In the genomic region with DNA sequence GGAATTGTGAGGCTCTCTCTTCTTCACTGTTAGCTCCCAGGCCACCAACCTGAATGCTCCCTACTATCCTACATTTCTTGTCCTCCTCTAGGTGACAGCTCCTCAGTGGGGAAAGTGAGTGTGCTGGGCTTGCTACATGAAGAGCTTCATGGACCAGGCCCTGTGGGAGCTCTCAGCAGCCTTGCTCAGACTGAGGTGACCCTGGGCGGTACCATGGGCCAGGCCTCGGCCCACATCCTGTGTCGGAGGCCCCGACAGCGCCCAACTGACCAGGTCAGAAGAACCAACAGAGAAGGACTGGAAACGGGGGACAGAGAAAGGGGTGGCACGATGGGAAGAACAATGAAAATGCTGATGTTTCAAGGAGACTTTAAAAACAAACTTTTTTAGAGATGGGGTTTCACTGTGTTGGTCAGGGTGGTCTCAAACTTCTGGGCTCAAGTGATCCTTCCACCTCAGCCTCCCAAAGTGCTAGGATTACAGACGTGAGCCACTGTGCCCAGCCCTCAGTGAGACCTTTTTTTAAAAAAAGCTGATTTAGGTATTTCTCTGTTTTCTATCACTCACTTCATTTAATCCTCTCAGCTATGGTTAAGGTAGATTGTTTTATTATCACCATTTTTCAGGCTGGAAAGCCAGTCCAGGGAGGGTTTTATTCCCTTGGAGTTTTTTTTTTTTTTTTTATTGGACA, we compare ENCODE assay signal across 24 cellular contexts. TPM values are rescaled to one million over a fixed set of nuclear protein-coding genes. Genes with fewer than 3 reads are reported as not detected.
DNase-seq lines count a peak whose midpoint lies in the region; ATAC-seq and TF ChIP-seq lines count a peak whose summit lies in the region.
"Had no signal": no experiment of that assay in that cellular context is flagged by ENCODE, and none has a peak within 500 bp of the region (broad histone marks: within the 10 kb centered on the region; RNA-seq: fewer than 3 reads in every experiment).

No MANE protein-coding gene starts in this region.

- TF ChIP-seq CTCF in 22Rv1 (IDR thresholded peaks at IDR 0.05), result no peak
- no peak for TF ChIP-seq CTCF in CD4-positive, alpha-beta T cell (IDR thresholded peaks at IDR 0.05)
- no peak for TF ChIP-seq CTCF in activated CD8-positive, alpha-beta T cell treated with anti-CD3 and anti-CD28 coated beads for 36 hours (IDR thresholded peaks at IDR 0.05)

- no peaks in the 10 kb centered on the region for H3K9me3 ChIP-seq in CD4-positive, alpha-beta T cell (ENCODE audit: control insufficient read depth, low read length)
- H3K9me3 ChIP-seq: adrenal gland, SJCRH30, spleen, upper lobe of left lung had no signal

- H3K27ac ChIP-seq in 22Rv1, result peak overlapping the region; percentile 99
- no peak overlapping the region for H3K27ac ChIP-seq in CD4-positive, alpha-beta T cell (ENCODE audit: low read depth, low read length)
- H3K27ac ChIP-seq: adrenal gland, parathyroid adenoma, SJCRH30, spleen, upper lobe of left lung had no signal

- H3K9me3 Mint-ChIP-seq in CD4-positive, alpha-beta T cell, result no peaks in the 10 kb centered on the region
- no peaks in the 10 kb centered on the region for H3K9me3 Mint-ChIP-seq in activated CD8-positive, alpha-beta T cell treated with anti-CD3 and anti-CD28 coated beads for 36 hours
- H3K9me3 Mint-ChIP-seq in naive thymus-derived CD8-positive, alpha-beta T cell, result no peaks in the 10 kb centered on the region
- H3K9me3 Mint-ChIP-seq: brain, nephron progenitor cell had no signal

- intact Hi-C loops in CD4-positive, alpha-beta T cell (cut with DNase I, micrococcal nuclease), result no loop called here
- intact Hi-C loops in activated CD8-positive, alpha-beta T cell treated with anti-CD3 and anti-CD28 coated beads for 36 hours (cut with micrococcal nuclease), result no loop called here
- intact Hi-C loops in head of caudate nucleus (cut with DNase I), result no loop called here

- no peak for DNase-seq in CD4-positive, alpha-beta T cell
- no peak for DNase-seq in activated CD8-positive, alpha-beta T cell treated with anti-CD3 and anti-CD28 coated beads for 36 hours
- DNase-seq in naive thymus-derived CD8-positive, alpha-beta T cell, result no peak
- no peak for DNase-seq in NCI-H2029 (lab: John Stamatoyannopoulos, UW)
- DNase-seq in head of caudate nucleus, result no peak
- DNase-seq in stimulated activated CD4-positive, alpha-beta T cell treated with anti-CD3 and anti-CD28 coated beads, Interleukin-2, amount 100 ng/mL, for 48 hours, result no peak
- DNase-seq: activated CD4-positive, alpha-beta T cell treated with anti-CD3 and anti-CD28 coated beads, Interleukin-2, amount 50 U/mL, for 4 hours; activated gamma-delta T cell treated with Interleukin-2 at 50 U/mL for 16 hours; adrenal gland; NCI-H1694 treated with DMSO at 0.1 percent for 48 hours; NCI-H2171 treated with DMSO at 0.1 percent for 48 hours; NCI-H510A treated with DMSO at 0.1 percent for 48 hours; nephron progenitor cell; SJCRH30; spleen had no signal

- POLR2A ChIA-PET in CD4-positive, alpha-beta T cell (lab: Charles Lee), result interaction anchor here (0.6 to 1.4 kb wide), 4 partner anchors 10 to 241 kb away, joined by 3 to 6 read pairs (median 4); a partner anchor contains a TSS
- POLR2A ChIA-PET in activated CD8-positive, alpha-beta T cell treated with anti-CD3 and anti-CD28 coated beads for 36 hours (lab: Charles Lee), result interaction anchor here (0.6 to 1.2 kb wide), 5 partner anchors 9 to 57 kb away, joined by 3 read pairs; a partner anchor contains a TSS
- POLR2A ChIA-PET in naive thymus-derived CD8-positive, alpha-beta T cell (lab: Charles Lee), result interaction anchor here (0.7 to 1.6 kb wide), 2 partner anchors 14 to 89 kb away, joined by 3 to 5 read pairs; a partner anchor contains a TSS

- CTCF ChIA-PET in CD4-positive, alpha-beta T cell (lab: Charles Lee), result interaction anchor here (0.7 to 1.0 kb wide), 2 partner anchors 39 to 503 kb away, joined by 3 read pairs; no protein-coding TSS in a partner anchor
- CTCF ChIA-PET in activated CD8-positive, alpha-beta T cell treated with anti-CD3 and anti-CD28 coated beads for 36 hours (lab: Charles Lee), result interaction anchor here (1.0 to 2.0 kb wide), 5 partner anchors 9 to 211 kb away, joined by 3 to 7 read pairs (median 4); a partner anchor contains a TSS

- H3K27me3 Mint-ChIP-seq in CD4-positive, alpha-beta T cell, result no peaks in the 10 kb centered on the region
- H3K27me3 Mint-ChIP-seq in activated CD8-positive, alpha-beta T cell treated with anti-CD3 and anti-CD28 coated beads for 36 hours, result peaks cover 2% of the 10 kb centered on the region
- no peaks in the 10 kb centered on the region for H3K27me3 Mint-ChIP-seq in naive thymus-derived CD8-positive, alpha-beta T cell

- H3K4me1 Mint-ChIP-seq in CD4-positive, alpha-beta T cell (ENCODE audit: low read depth), result peaks cover 24% of the 10 kb centered on the region
- H3K4me1 Mint-ChIP-seq in activated CD8-positive, alpha-beta T cell treated with anti-CD3 and anti-CD28 coated beads for 36 hours (ENCODE audit: low read depth), result peaks cover 37% of the 10 kb centered on the region
- H3K4me1 Mint-ChIP-seq in naive thymus-derived CD8-positive, alpha-beta T cell, result peaks cover 11 to 29% (median 27%) of the 10 kb centered on the region in 4 donors

- peaks cover 66% of the 10 kb centered on the region for H3K36me3 Mint-ChIP-seq in CD4-positive, alpha-beta T cell (ENCODE audit: low read depth)
- peaks cover 46% of the 10 kb centered on the region for H3K36me3 Mint-ChIP-seq in activated CD8-positive, alpha-beta T cell treated with anti-CD3 and anti-CD28 coated beads for 36 hours (ENCODE audit: low read depth)
- peaks cover 0 to 59% (median 2%) of the 10 kb centered on the region in 3 donors for H3K36me3 Mint-ChIP-seq in naive thymus-derived CD8-positive, alpha-beta T cell

- no peak overlapping the region for H3K4me3 Mint-ChIP-seq in CD4-positive, alpha-beta T cell
- H3K4me3 Mint-ChIP-seq in activated CD8-positive, alpha-beta T cell treated with anti-CD3 and anti-CD28 coated beads for 36 hours, result no peak overlapping the region
- no peak overlapping the region for H3K4me3 Mint-ChIP-seq in naive thymus-derived CD8-positive, alpha-beta T cell
- H3K4me3 Mint-ChIP-seq: brain, CD14-positive monocyte, nephron progenitor cell had no signal

- ATAC-seq in CD4-positive, alpha-beta T cell (ENCODE audit: poor library complexity), result no peak
- ATAC-seq in activated CD8-positive, alpha-beta T cell treated with anti-CD3 and anti-CD28 coated beads for 36 hours, result no peak
- ATAC-seq in naive thymus-derived CD8-positive, alpha-beta T cell, result no peak
- ATAC-seq: Panc1, right cardiac atrium had no signal

- H3K27ac Mint-ChIP-seq in CD4-positive, alpha-beta T cell, result peak overlapping the region; percentile 27
- H3K27ac Mint-ChIP-seq in activated CD8-positive, alpha-beta T cell treated with anti-CD3 and anti-CD28 coated beads for 36 hours, result peak overlapping the region; percentile 48
- H3K27ac Mint-ChIP-seq in naive thymus-derived CD8-positive, alpha-beta T cell, result peak overlapping the region in 6 of 10 donors; percentile 11 to 79 (median 63)
- H3K27ac Mint-ChIP-seq: nephron progenitor cell had no signal

- no peaks in the 10 kb centered on the region for H3K27me3 ChIP-seq in CD4-positive, alpha-beta T cell (ENCODE audit: control insufficient read depth, insufficient read depth, low read length)
- H3K27me3 ChIP-seq: adrenal gland, SJCRH30 had no signal

RNA-seq across cellular contexts. Expression of a gene that starts 4.9 kb away (rescaled TPM):
- 10 to 100 TPM; 20.1 to 21.3 TPM for total RNA-seq in CD4-positive, alpha-beta T cell
- total RNA-seq in activated CD8-positive, alpha-beta T cell treated with anti-CD3 and anti-CD28 coated beads for 36 hours, result 10 to 100 TPM; 80.2 to 85.4 TPM
- total RNA-seq in naive thymus-derived CD8-positive, alpha-beta T cell, result 10 to 100 TPM; 35.1 to 36.1 TPM
- polyA plus RNA-seq in naive thymus-derived CD8-positive, alpha-beta T cell, result 10 to 100 TPM; 55.5 to 94.0 (median 70.8) TPM

RNA-seq across cellular contexts. Expression of a gene that starts 5.4 kb away (rescaled TPM):
- total RNA-seq in CD4-positive, alpha-beta T cell, result 1 to 10 TPM; 1.1 to 1.2 TPM
- total RNA-seq in activated CD8-positive, alpha-beta T cell treated with anti-CD3 and anti-CD28 coated beads for 36 hours, result 1 to 10 TPM; 1.5 to 1.7 TPM
- 1 to 10 TPM; 4.2 to 7.4 TPM for total RNA-seq in naive thymus-derived CD8-positive, alpha-beta T cell
- 1 to 10 TPM; 5.7 to 8.6 (median 7.1) TPM for polyA plus RNA-seq in naive thymus-derived CD8-positive, alpha-beta T cell
- total RNA-seq: Daoy, LHCN-M2 had no signal

RNA-seq across cellular contexts. Expression of a gene that starts 5.4 kb away (rescaled TPM):
- 10 to 100 TPM; 79.3 to 80.7 TPM for total RNA-seq in CD4-positive, alpha-beta T cell
- 100 to 1,000 TPM; 159 to 160 TPM for total RNA-seq in activated CD8-positive, alpha-beta T cell treated with anti-CD3 and anti-CD28 coated beads for 36 hours
- 100 to 1,000 TPM; 138 to 142 TPM for total RNA-seq in naive thymus-derived CD8-positive, alpha-beta T cell
- polyA plus RNA-seq in naive thymus-derived CD8-positive, alpha-beta T cell, result 10 to 100 TPM; 33.6 to 42.3 (median 39.7) TPM

RNA-seq across cellular contexts. Expression of a gene that starts 14.7 kb away (rescaled TPM):
- total RNA-seq in CD4-positive, alpha-beta T cell, result 100 to 1,000 TPM; 182 to 195 TPM
- 100 to 1,000 TPM; 104 to 118 TPM for total RNA-seq in activated CD8-positive, alpha-beta T cell treated with anti-CD3 and anti-CD28 coated beads for 36 hours
- total RNA-seq in naive thymus-derived CD8-positive, alpha-beta T cell, result 100 to 1,000 TPM; 268 to 280 TPM
- 100 to 1,000 TPM; 799 to 964 (median 817) TPM for polyA plus RNA-seq in naive thymus-derived CD8-positive, alpha-beta T cell

RNA-seq across cellular contexts. Expression of a gene that starts 17.7 kb away (rescaled TPM):
- total RNA-seq in CD4-positive, alpha-beta T cell, result 1 to 10 TPM; 4.5 to 5.1 TPM
- total RNA-seq in activated CD8-positive, alpha-beta T cell treated with anti-CD3 and anti-CD28 coated beads for 36 hours, result 10 to 100 TPM; 17.8 to 24.4 TPM
- total RNA-seq in naive thymus-derived CD8-positive, alpha-beta T cell, result 10 to 100 TPM; 49.9 to 53.9 TPM
- polyA plus RNA-seq in naive thymus-derived CD8-positive, alpha-beta T cell, result 10 to 100 TPM; 18.1 to 35.7 (median 22.2) TPM
